ENCODE assay signal across 8 cellular contexts in the genomic region with DNA sequence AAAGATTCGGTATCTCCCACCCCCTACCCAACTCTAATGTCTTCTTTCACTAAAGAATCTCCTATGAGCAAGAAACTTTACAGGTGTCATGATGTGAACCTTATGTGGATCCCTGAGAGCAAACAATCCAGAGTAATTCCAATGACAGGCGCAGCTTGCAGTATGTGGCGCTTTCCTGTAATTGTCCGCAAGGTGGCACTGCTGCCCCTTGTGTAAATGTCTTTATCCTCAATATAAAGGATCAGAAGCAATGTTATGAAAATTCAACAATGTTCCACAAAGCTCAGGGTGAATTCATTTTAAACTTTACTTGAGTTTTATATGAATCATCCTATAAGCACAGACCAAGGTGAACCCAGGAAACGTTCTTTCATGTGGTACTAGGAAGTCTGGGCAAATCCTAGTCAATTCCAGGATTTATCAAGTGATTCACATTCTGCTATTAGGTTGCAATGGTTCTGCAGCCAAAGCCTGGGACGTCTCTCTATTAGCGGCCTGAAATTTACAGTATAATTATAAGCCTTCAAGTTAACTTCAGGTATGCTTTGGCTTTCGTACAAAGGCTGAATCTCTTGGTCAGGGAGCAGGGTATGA.
DNase-seq lines count a peak whose midpoint lies in the region; ATAC-seq and TF ChIP-seq lines count a peak whose summit lies in the region.

No MANE protein-coding gene starts in this region.

- no peak overlapping the region for H3K18ac ChIP-seq in mesenchymal stem cell (ENCODE audit: low read depth in 1 of 2, low read length in 2 of 2)

- H3K14ac ChIP-seq in mesenchymal stem cell (ENCODE audit: low read length in 2 of 2), result no peak overlapping the region

- no peak overlapping the region for H2BK5ac ChIP-seq in mesenchymal stem cell (ENCODE audit: low read depth, low read length, poor library complexity, severe bottlenecking)

- H3K4me3 Mint-ChIP-seq in endodermal cell, result no peak overlapping the region

- H2BK15ac ChIP-seq in mesenchymal stem cell (ENCODE audit: low read depth, poor library complexity, severe bottlenecking), result no peak overlapping the region

- no peaks in the 10 kb centered on the region for H3K79me1 ChIP-seq in mesenchymal stem cell (replicated peaks; ENCODE audit: low read length, poor library complexity, severe bottlenecking)

- no peak overlapping the region for H3K4me2 ChIP-seq in mesenchymal stem cell (ENCODE audit: low read length, poor library complexity, severe bottlenecking)

- H3K4me3 ChIP-seq in endodermal cell (ENCODE audit: low read length) (no peak overlapping the region), mesenchymal stem cell (ENCODE audit: insufficient read depth in 1 of 2, low read depth in 1 of 2, low read length in 2 of 2) (no peak overlapping the region)

- no peaks in the 10 kb centered on the region for H3K36me3 ChIP-seq in endodermal cell (ENCODE audit: control insufficient read depth, insufficient read depth, low read length)
- H3K36me3 ChIP-seq in mesenchymal stem cell (ENCODE audit: control insufficient read depth in 1 of 2, insufficient read depth in 2 of 2, low read depth in 1 of 2, low read length in 2 of 2), result no peaks in the 10 kb centered on the region

- no peak overlapping the region for H2AK5ac ChIP-seq in mesenchymal stem cell (ENCODE audit: low read length, severe bottlenecking)

- no peak overlapping the region for H3K4ac ChIP-seq in mesenchymal stem cell (ENCODE audit: low read depth in 1 of 2, low read length in 2 of 2)

- H3K4me1 ChIP-seq in endodermal cell (ENCODE audit: control insufficient read depth, insufficient read depth, low read length) (no peaks in the 10 kb centered on the region), mesenchymal stem cell (ENCODE audit: control insufficient read depth, insufficient read depth, low read depth, low read length) (peaks cover 3% of the 10 kb centered on the region)

- in situ Hi-C loops in GM13976 (cut with MboI; ENCODE audit: low sequenced_read_pairs, unreplicated experiment), result loop anchor here (5.0 kb wide), 2 partner anchors 228 to 303 kb away; no protein-coding TSS in a partner anchor

- DNase-seq in 8988T, result peak; percentile 34
- DNase-seq in GM13976 (ENCODE audit: low spot score), result peak; percentile 58
- DNase-seq in NCI-H69 (lab: John Stamatoyannopoulos, UW), result peak; percentile 73
- peak; percentile 82 for DNase-seq in activated CD8-positive, alpha-beta memory T cell treated with anti-CD3 and anti-CD28 coated beads for 24 hours
- peak; percentile 89 for DNase-seq in endodermal cell
- peak; percentile 69 for DNase-seq in mesenchymal stem cell
- DNase-seq in stimulated activated CD8-positive, alpha-beta memory T cell treated with anti-CD3 and anti-CD28 coated beads, Interleukin-2, amount 100 ng/mL, for 1 hour (ENCODE audit: low read depth in 2 of 2), result peak; percentile 26 to 49

- H2AFZ ChIP-seq in mesenchymal stem cell (ENCODE audit: low read depth, low read length), result no peak overlapping the region

- H3K9me3 Mint-ChIP-seq in endodermal cell, result peaks cover 2% of the 10 kb centered on the region

- H3K9ac ChIP-seq in endodermal cell (ENCODE audit: extremely low read depth, low read length, poor library complexity, severe bottlenecking) (no peak overlapping the region), mesenchymal stem cell (ENCODE audit: low read length) (peak overlapping the region; percentile 42)

- peaks cover 2% of the 10 kb centered on the region for H3K27me3 Mint-ChIP-seq in endodermal cell (ENCODE audit: insufficient read depth)

- peak; percentile 52 for ATAC-seq in HG03432 (IDR thresholded peaks at IDR 0.05; ENCODE audit: unreplicated experiment)

- no peaks in the 10 kb centered on the region for H3K27me3 ChIP-seq in endodermal cell (ENCODE audit: control insufficient read depth, insufficient read depth, low read length, poor library complexity, severe bottlenecking)
- H3K27me3 ChIP-seq in mesenchymal stem cell (ENCODE audit: control insufficient read depth in 1 of 2, insufficient read depth in 1 of 2, low read length in 2 of 2), result peaks cover 0 to 3% of the 10 kb centered on the region in 2 experiments

- H2BK120ac ChIP-seq in mesenchymal stem cell (ENCODE audit: low read depth, low read length), result no peak overlapping the region

- H3K4me1 Mint-ChIP-seq in endodermal cell, result peaks cover 7% of the 10 kb centered on the region

- no peak overlapping the region for H4K91ac ChIP-seq in mesenchymal stem cell (ENCODE audit: low read length)

- H3K36me3 Mint-ChIP-seq in endodermal cell (ENCODE audit: low read depth), result peaks cover 3% of the 10 kb centered on the region

- no peak overlapping the region for H4K8ac ChIP-seq in mesenchymal stem cell (ENCODE audit: low read length)

- H3K27ac Mint-ChIP-seq in endodermal cell, result no peak overlapping the region

- H3K27ac ChIP-seq in endodermal cell (ENCODE audit: low read depth, low read length) (no peak overlapping the region), mesenchymal stem cell (ENCODE audit: low read length, poor library complexity, severe bottlenecking) (no peak overlapping the region)

- no peak overlapping the region for H2BK12ac ChIP-seq in mesenchymal stem cell (ENCODE audit: low read length in 2 of 2)

- TF ChIP-seq CTCF in GM13976 (IDR thresholded peaks at IDR 0.05; ENCODE audit: borderline replicate concordance, control extremely low read depth, extremely low read depth, insufficient read depth, missing control alignments) (peak; percentile 90), endodermal cell (conservative IDR thresholded peaks at IDR 0.05) (peak; percentile 96)

- H3K9me3 ChIP-seq in endodermal cell (ENCODE audit: control insufficient read depth, low read length), result no peaks in the 10 kb centered on the region
- no peaks in the 10 kb centered on the region for H3K9me3 ChIP-seq in mesenchymal stem cell (ENCODE audit: control insufficient read depth, low read length)

- no peak overlapping the region for H3K23ac ChIP-seq in mesenchymal stem cell (ENCODE audit: low read length in 2 of 2)

- 21 to 29% methylated on average over 4 to 8 of the region's 8 CpGs for WGBS in endodermal cell (ENCODE audit: insufficient coverage in 1 of 2, insufficient read length in 1 of 2), 2 experiments
- 12% methylated on average over 6 of the region's 8 CpGs for WGBS in mesenchymal stem cell

Comparison
In these comparisons a context has a peak if more than half of its experiments do, and no peak if none do; other contexts are left out.
1. DNase-seq: peak in every context shown above with its lines; median percentile 89 in endodermal cell; 82 in activated CD8-positive, alpha-beta memory T cell treated with anti-CD3 and anti-CD28 coated beads for 24 hours; 73 in NCI-H69; 69 in mesenchymal stem cell; 58 in GM13976; 38 in stimulated activated CD8-positive, alpha-beta memory T cell treated with anti-CD3 and anti-CD28 coated beads, Interleukin-2, amount 100 ng/mL, for 1 hour; 34 in 8988T.